ENCODE assay signal across 29 cellular contexts in genomic region chr20:7124120-7124519, GRCh38.
"Had no signal": no experiment of that assay in that cellular context is flagged by ENCODE, and none has a peak within 500 bp of the region (broad histone marks: within the 10 kb centered on the region; RNA-seq: fewer than 3 reads in every experiment).

No MANE protein-coding gene starts in this region.

- H3K36me3 ChIP-seq: ascending aorta, breast epithelium, cardiac muscle cell had no signal

- ATAC-seq: activated CD4-positive, alpha-beta T cell treated with anti-CD3 and anti-CD28 coated beads for 36 hours; activated CD8-positive, alpha-beta memory T cell treated with anti-CD3 and anti-CD28 coated beads, Interleukin-2, amount 10 ng/mL, durations not matched to agents 7 days and 5 days; activated CD8-positive, alpha-beta T cell treated with anti-CD3 and anti-CD28 coated beads, Interleukin-2, amount 10 ng/mL, durations not matched to agents 7 days and 5 days; activated naive CD4-positive, alpha-beta T cell treated with anti-CD3 and anti-CD28 coated beads, Interleukin-2, amount 50 U/mL, for 72 hours; activated T-cell treated with anti-CD3 and anti-CD28 coated beads, Interleukin-2, amount 50 U/mL, for 72 hours; esophagus mucosa had no signal

- H3K4me3 Mint-ChIP-seq: activated CD4-positive, alpha-beta memory T cell treated with anti-CD3 and anti-CD28 coated beads for 36 hours; activated CD4-positive, alpha-beta T cell treated with anti-CD3 and anti-CD28 coated beads for 36 hours; activated CD4-positive, alpha-beta T cell treated with anti-CD3 and anti-CD28 coated beads, Interleukin-2, amount 10 ng/mL, durations not matched to agents 24 days and 14 days; activated CD8-positive, alpha-beta memory T cell treated with anti-CD3 and anti-CD28 coated beads, Interleukin-2, amount 10 ng/mL, durations not matched to agents 7 days and 5 days; activated CD8-positive, alpha-beta T cell treated with anti-CD3 and anti-CD28 coated beads, Interleukin-2, amount 10 ng/mL, durations not matched to agents 7 days and 5 days; activated naive CD4-positive, alpha-beta T cell treated with anti-CD3 and anti-CD28 coated beads, Interleukin-2, amount 10 ng/mL, durations not matched to agents 7 days and 5 days; activated naive CD8-positive, alpha-beta T cell treated with anti-CD3 and anti-CD28 coated beads, Interleukin-2, amount 10 ng/mL, durations not matched to agents 7 days and 5 days; activated T-cell treated with anti-CD3 and anti-CD28 coated beads, Interleukin-2, amount 50 U/mL, for 24 hours; activated T-cell treated with anti-CD3 and anti-CD28 coated beads, Interleukin-2, amount 50 U/mL, for 72 hours; brain; central memory CD8-positive, alpha-beta T cell; dendritic cell treated with granulocyte-macrophage colony-stimulating factor and Interleukin-4, amounts not matched to agents 40 ng/mL and 50 ng/mL, for 4 days; endodermal cell had no signal

- H3K36me3 Mint-ChIP-seq: activated CD4-positive, alpha-beta memory T cell treated with anti-CD3 and anti-CD28 coated beads for 36 hours; activated CD8-positive, alpha-beta memory T cell treated with anti-CD3 and anti-CD28 coated beads, Interleukin-2, amount 10 ng/mL, durations not matched to agents 7 days and 5 days; activated naive CD4-positive, alpha-beta T cell treated with anti-CD3 and anti-CD28 coated beads, Interleukin-2, amount 10 ng/mL, durations not matched to agents 7 days and 5 days; activated naive CD4-positive, alpha-beta T cell treated with anti-CD3 and anti-CD28 coated beads, Interleukin-2, amount 50 U/mL, for 72 hours; activated naive CD8-positive, alpha-beta T cell treated with anti-CD3 and anti-CD28 coated beads, Interleukin-2, amount 10 ng/mL, durations not matched to agents 7 days and 5 days; brain had no signal

- DNase-seq: activated CD4-positive, alpha-beta memory T cell treated with anti-CD3 and anti-CD28 coated beads for 36 hours; activated CD4-positive, alpha-beta T cell treated with anti-CD3 and anti-CD28 coated beads for 36 hours; activated CD4-positive, alpha-beta T cell treated with anti-CD3 and anti-CD28 coated beads, Interleukin-2, amount 10 ng/mL, durations not matched to agents 24 days and 14 days; activated CD4-positive, CD25-positive, alpha-beta regulatory T cell; activated CD4-positive, CD25-positive, alpha-beta regulatory T cell treated with anti-CD3 and anti-CD28 coated beads, Interleukin-2, amount 50 U/mL, for 72 hours; activated CD8-positive, alpha-beta memory T cell treated with anti-CD3 and anti-CD28 coated beads, Interleukin-2, amount 10 ng/mL, durations not matched to agents 7 days and 5 days; activated CD8-positive, alpha-beta memory T cell treated with anti-CD3 and anti-CD28 coated beads, Interleukin-2, amount 50 U/mL, for 4 hours; activated CD8-positive, alpha-beta T cell treated with anti-CD3 and anti-CD28 coated beads, Interleukin-2, amount 10 ng/mL, durations not matched to agents 7 days and 5 days; activated gamma-delta T cell; activated naive CD4-positive, alpha-beta T cell; activated naive CD4-positive, alpha-beta T cell treated with anti-CD3 and anti-CD28 coated beads, Interleukin-2, amount 10 ng/mL, durations not matched to agents 7 days and 5 days; activated naive CD8-positive, alpha-beta T cell treated with anti-CD3 and anti-CD28 coated beads, Interleukin-2, amount 10 ng/mL, durations not matched to agents 7 days and 5 days; activated T-cell treated with anti-CD3 and anti-CD28 coated beads, Interleukin-2, amount 50 U/mL, for 24 hours; activated T-cell treated with anti-CD3 and anti-CD28 coated beads, Interleukin-2, amount 50 U/mL, for 72 hours; dorsolateral prefrontal cortex; effector memory CD4-positive, alpha-beta T cell; endodermal cell; foreskin fibroblast; head of caudate nucleus; T-helper 2 cell had no signal

- H3K4me1 ChIP-seq: ascending aorta, breast epithelium had no signal

- H3K27me3 Mint-ChIP-seq: activated CD4-positive, alpha-beta memory T cell treated with anti-CD3 and anti-CD28 coated beads for 36 hours; activated CD4-positive, alpha-beta T cell treated with anti-CD3 and anti-CD28 coated beads for 36 hours; activated CD4-positive, alpha-beta T cell treated with anti-CD3 and anti-CD28 coated beads, Interleukin-2, amount 10 ng/mL, durations not matched to agents 24 days and 14 days; activated CD8-positive, alpha-beta memory T cell treated with anti-CD3 and anti-CD28 coated beads, Interleukin-2, amount 10 ng/mL, durations not matched to agents 7 days and 5 days; activated naive CD4-positive, alpha-beta T cell treated with anti-CD3 and anti-CD28 coated beads, Interleukin-2, amount 10 ng/mL, durations not matched to agents 7 days and 5 days; activated naive CD8-positive, alpha-beta T cell treated with anti-CD3 and anti-CD28 coated beads, Interleukin-2, amount 10 ng/mL, durations not matched to agents 7 days and 5 days; activated T-cell treated with anti-CD3 and anti-CD28 coated beads, Interleukin-2, amount 50 U/mL, for 24 hours; brain; central memory CD8-positive, alpha-beta T cell; dendritic cell treated with granulocyte-macrophage colony-stimulating factor and Interleukin-4, amounts not matched to agents 40 ng/mL and 50 ng/mL, for 4 days had no signal

- H3K4me3 ChIP-seq: ascending aorta, breast epithelium, cardiac muscle cell, coronary artery, dorsolateral prefrontal cortex had no signal

- H3K4me1 Mint-ChIP-seq: activated CD4-positive, alpha-beta T cell treated with anti-CD3 and anti-CD28 coated beads for 36 hours; activated CD4-positive, alpha-beta T cell treated with anti-CD3 and anti-CD28 coated beads, Interleukin-2, amount 10 ng/mL, durations not matched to agents 24 days and 14 days; activated CD8-positive, alpha-beta memory T cell treated with anti-CD3 and anti-CD28 coated beads, Interleukin-2, amount 10 ng/mL, durations not matched to agents 7 days and 5 days; activated naive CD4-positive, alpha-beta T cell treated with anti-CD3 and anti-CD28 coated beads, Interleukin-2, amount 10 ng/mL, durations not matched to agents 7 days and 5 days; activated naive CD8-positive, alpha-beta T cell treated with anti-CD3 and anti-CD28 coated beads, Interleukin-2, amount 10 ng/mL, durations not matched to agents 7 days and 5 days; central memory CD8-positive, alpha-beta T cell had no signal

- H3K9me3 Mint-ChIP-seq: activated CD4-positive, alpha-beta T cell treated with anti-CD3 and anti-CD28 coated beads, Interleukin-2, amount 10 ng/mL, durations not matched to agents 24 days and 14 days; dendritic cell treated with granulocyte-macrophage colony-stimulating factor and Interleukin-4, amounts not matched to agents 40 ng/mL and 50 ng/mL, for 4 days had no signal

- H3K27ac Mint-ChIP-seq: activated CD4-positive, alpha-beta memory T cell treated with anti-CD3 and anti-CD28 coated beads for 36 hours; activated CD4-positive, alpha-beta T cell treated with anti-CD3 and anti-CD28 coated beads for 36 hours; activated CD4-positive, alpha-beta T cell treated with anti-CD3 and anti-CD28 coated beads, Interleukin-2, amount 10 ng/mL, durations not matched to agents 24 days and 14 days; activated CD8-positive, alpha-beta memory T cell treated with anti-CD3 and anti-CD28 coated beads, Interleukin-2, amount 10 ng/mL, durations not matched to agents 7 days and 5 days; activated CD8-positive, alpha-beta T cell treated with anti-CD3 and anti-CD28 coated beads, Interleukin-2, amount 10 ng/mL, durations not matched to agents 7 days and 5 days; activated naive CD4-positive, alpha-beta T cell treated with anti-CD3 and anti-CD28 coated beads, Interleukin-2, amount 10 ng/mL, durations not matched to agents 7 days and 5 days; activated naive CD4-positive, alpha-beta T cell treated with anti-CD3 and anti-CD28 coated beads, Interleukin-2, amount 50 U/mL, for 72 hours; activated naive CD8-positive, alpha-beta T cell treated with anti-CD3 and anti-CD28 coated beads, Interleukin-2, amount 10 ng/mL, durations not matched to agents 7 days and 5 days; activated T-cell treated with anti-CD3 and anti-CD28 coated beads, Interleukin-2, amount 50 U/mL, for 24 hours; activated T-cell treated with anti-CD3 and anti-CD28 coated beads, Interleukin-2, amount 50 U/mL, for 72 hours; brain; dendritic cell treated with granulocyte-macrophage colony-stimulating factor and Interleukin-4, amounts not matched to agents 40 ng/mL and 50 ng/mL, for 4 days; endodermal cell had no signal

- H3K9me3 ChIP-seq: ascending aorta, breast epithelium had no signal

- H3K27ac ChIP-seq: ascending aorta, breast epithelium, coronary artery, dorsolateral prefrontal cortex had no signal

- H3K27me3 ChIP-seq: ascending aorta, breast epithelium, cardiac muscle cell had no signal
